ENCODE assay signal across 5 cellular contexts in genomic region chr17:32919875-32920274, GRCh38. TPM values are rescaled to one million over a fixed set of nuclear protein-coding genes. Genes with fewer than 3 reads are reported as not detected.
"Had no signal": no experiment of that assay in that cellular context is flagged by ENCODE, and none has a peak within 500 bp of the region (broad histone marks: within the 10 kb centered on the region; RNA-seq: fewer than 3 reads in every experiment).

No MANE protein-coding gene starts in this region.

RNA-seq across cellular contexts. Expression of gene TMEM98, which starts 8.1 kb away (rescaled TPM):
- total RNA-seq: activated B cell treated with CpG ODN at 0.5 μM for 24 hours; activated CD8-positive, alpha-beta memory T cell treated with anti-CD3 and anti-CD28 coated beads for 36 hours; activated CD8-positive, alpha-beta T cell treated with anti-CD3 and anti-CD28 coated beads for 36 hours; activated CD8-positive, alpha-beta T cell treated with anti-CD3 and anti-CD28 coated beads, Interleukin-2, amount 10 ng/mL, durations not matched to agents 7 days and 5 days; T-helper 17 cell had no signal
